ENCODE assay signal across 9 cellular contexts in genomic region chr5:32506251-32506661, GRCh38.
DNase-seq lines count a peak whose midpoint lies in the region; ATAC-seq and TF ChIP-seq lines count a peak whose summit lies in the region.
"Had no signal": no experiment of that assay in that cellular context is flagged by ENCODE, and none has a peak within 500 bp of the region (broad histone marks: within the 10 kb centered on the region; RNA-seq: fewer than 3 reads in every experiment).

No MANE protein-coding gene starts in this region.

- peak overlapping the region; percentile 78 for H3K4me2 ChIP-seq in fibroblast of lung (ENCODE audit: extremely low read depth, insufficient read depth, low read length)

- H3K4me3 ChIP-seq in fibroblast of lung (replicated peaks in 1 of 4; ENCODE audit: control extremely low read depth in 1 of 4, insufficient read depth in 1 of 4, low read depth in 3 of 4, low read length in 4 of 4) = peak overlapping the region in 2 of 4 experiments; percentile 13 to 37

- ATAC-seq in HG02798 (IDR thresholded peaks at IDR 0.05; ENCODE audit: poor library complexity, unreplicated experiment) = no peak

- no peaks in the 10 kb centered on the region for H3K36me3 ChIP-seq in fibroblast of lung (ENCODE audit: control insufficient read depth, insufficient read depth, low read length)

- H3K4me1 Mint-ChIP-seq in HFFc6 (ENCODE audit: low read depth) = peaks cover 57% of the 10 kb centered on the region

- no peak for TF ChIP-seq CTCF in HFFc6 (IDR thresholded peaks at IDR 0.05)
- no peak for TF ChIP-seq CTCF in fibroblast of lung (conservative IDR thresholded peaks at IDR 0.05 in 1 of 2, IDR thresholded peaks at IDR 0.05 in 1 of 2; ENCODE audit: low read depth in 1 of 2, low read length in 2 of 2)

- peak overlapping the region; percentile 83 for H3K27ac Mint-ChIP-seq in HFFc6

- no peaks in the 10 kb centered on the region for H3K79me2 ChIP-seq in fibroblast of lung (ENCODE audit: control insufficient read depth, insufficient read depth, low read length)

- H3K9me3 ChIP-seq in fibroblast of lung (ENCODE audit: control insufficient read depth, insufficient read depth, low read depth, low read length) = no peaks in the 10 kb centered on the region

- H3K27ac ChIP-seq in fibroblast of lung (ENCODE audit: insufficient read depth, low read length) = peak overlapping the region; percentile 57

- no peaks in the 10 kb centered on the region for H3K27me3 ChIP-seq in fibroblast of lung (ENCODE audit: control insufficient read depth, insufficient read depth, low read length)

- H3K36me3 Mint-ChIP-seq in HFFc6 (ENCODE audit: low read depth) = no peaks in the 10 kb centered on the region

- no peak overlapping the region for H3K9ac ChIP-seq in fibroblast of lung (ENCODE audit: insufficient read depth, low read length)

- in situ Hi-C loops in ACHN (cut with HindIII; ENCODE audit: low pct_ligation_motif_present, low pct_unique_long_range_greater_than_20kb, low sequenced_read_pairs) = no loop called here

- H2AFZ ChIP-seq in fibroblast of lung (ENCODE audit: low read length) = no peak overlapping the region

- H4K20me1 ChIP-seq in fibroblast of lung (ENCODE audit: control insufficient read depth, extremely low read depth, insufficient read depth, low read length) = no peaks in the 10 kb centered on the region

- peaks cover 3% of the 10 kb centered on the region for H3K27me3 Mint-ChIP-seq in HFFc6 (ENCODE audit: insufficient read depth)

- no peaks in the 10 kb centered on the region for H3K9me3 Mint-ChIP-seq in HFFc6

- DNase-seq in HFFc6 (no peak), NCI-H69 (lab: John Stamatoyannopoulos, UW) (peak; percentile 90), fibroblast of lung (ENCODE audit: low read depth in 2 of 2) (peak in 1 of 2 donors; percentile 67), pulmonary artery endothelial cell (ENCODE audit: low read depth, low spot score) (peak; percentile 45), ureter (ENCODE audit: low spot score) (no peak), 8988T (no peak), ACHN (no peak)
- DNase-seq: NCI-H2029 had no signal

- peak overlapping the region; percentile 73 for H3K4me3 Mint-ChIP-seq in HFFc6

- H3K4me1 ChIP-seq in fibroblast of lung (ENCODE audit: control insufficient read depth, extremely low read depth, insufficient read depth, low read length) = peaks cover 31% of the 10 kb centered on the region

Comparison
In these comparisons a context has a peak if more than half of its experiments do, and no peak if none do; other contexts are left out.
1. DNase-seq: peak in NCI-H69 (single experiment) and pulmonary artery endothelial cell (single experiment); none in HFFc6 (single experiment), ureter (single experiment), 8988T (single experiment) and ACHN (single experiment).